9 cellular contexts compared by ENCODE assay signal in the genomic region with DNA sequence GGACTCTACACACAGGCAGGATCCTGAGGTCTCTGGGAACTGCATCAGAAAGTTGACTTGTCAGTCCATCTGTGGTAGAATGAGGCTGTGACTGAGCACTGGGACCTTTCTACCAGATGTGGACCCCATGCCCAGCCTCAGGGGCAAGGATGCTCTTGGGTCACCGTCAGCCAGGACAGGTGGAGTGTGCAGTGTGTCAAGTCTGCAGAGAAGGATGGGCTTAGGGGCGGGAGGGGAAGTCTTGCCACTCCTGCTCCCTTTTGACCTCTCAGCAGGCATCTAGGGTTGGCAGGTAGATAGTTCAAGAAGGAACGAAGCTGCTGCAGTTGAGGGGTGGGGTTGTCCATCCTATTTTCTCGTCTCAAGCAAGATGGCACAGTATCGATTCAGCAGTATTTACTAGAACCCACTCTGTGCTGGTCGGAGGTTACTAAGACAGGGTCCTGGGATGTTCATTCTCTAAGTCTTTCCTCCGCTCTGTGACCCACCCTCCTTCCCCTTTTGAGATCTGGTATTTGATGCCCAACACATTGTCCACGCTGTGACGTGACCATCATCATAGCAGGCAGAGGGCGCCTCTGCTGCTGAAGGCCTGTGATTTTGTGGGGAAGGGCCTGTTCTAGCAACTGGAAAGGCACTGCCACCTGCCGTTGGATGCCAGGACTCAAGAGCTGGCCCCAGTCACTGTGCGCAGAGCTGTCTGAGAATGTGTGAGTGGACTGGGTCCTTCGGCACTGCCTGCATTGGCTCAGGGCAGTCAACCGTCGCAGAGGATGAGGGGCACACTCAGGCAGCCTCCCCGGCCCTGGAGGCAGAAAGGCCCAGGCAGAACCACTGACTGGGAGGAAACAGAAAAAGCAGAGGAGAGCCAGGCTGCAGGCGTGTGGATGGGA. TPM values are rescaled to one million over a fixed set of nuclear protein-coding genes. Genes with fewer than 3 reads are reported as not detected.
DNase-seq lines count a peak whose midpoint lies in the region; ATAC-seq and TF ChIP-seq lines count a peak whose summit lies in the region.
"Had no signal": no experiment of that assay in that cellular context is flagged by ENCODE, and none has a peak within 500 bp of the region (broad histone marks: within the 10 kb centered on the region; RNA-seq: fewer than 3 reads in every experiment).

No MANE protein-coding gene starts in this region.

- POLR2A ChIA-PET in activated CD4-positive, alpha-beta T cell treated with anti-CD3 and anti-CD28 coated beads for 36 hours (lab: Charles Lee): interaction anchor here (0.6 kb wide), 1 partner anchor 36 kb away, joined by 4 read pairs; no protein-coding TSS in a partner anchor

- TF ChIP-seq CTCF in choroid plexus epithelial cell (conservative IDR thresholded peaks at IDR 0.05; ENCODE audit: low read depth, low read length) (peak; percentile 69), thoracic aorta (IDR thresholded peaks at IDR 0.05) (peak; percentile 40)

- no peak overlapping the region for H3K27ac ChIP-seq in thoracic aorta

- intact Hi-C loops in activated CD4-positive, alpha-beta T cell treated with anti-CD3 and anti-CD28 coated beads for 36 hours (cut with DNase I, micrococcal nuclease): no loop called here

- CTCF ChIA-PET in activated CD4-positive, alpha-beta T cell treated with anti-CD3 and anti-CD28 coated beads for 36 hours (lab: Charles Lee): interaction anchor here (0.5 to 1.3 kb wide), 10 partner anchors 9 to 214 kb away, joined by 3 to 6 read pairs (median 3); no protein-coding TSS in a partner anchor

- no peaks in the 10 kb centered on the region for H3K4me1 ChIP-seq in thoracic aorta (ENCODE audit: control insufficient read depth in 1 of 2, low read depth in 2 of 2)

- peaks cover 62% of the 10 kb centered on the region for H3K4me1 Mint-ChIP-seq in activated CD4-positive, alpha-beta T cell treated with anti-CD3 and anti-CD28 coated beads for 36 hours

- peak overlapping the region; percentile 81 for H3K27ac Mint-ChIP-seq in activated CD4-positive, alpha-beta T cell treated with anti-CD3 and anti-CD28 coated beads for 36 hours
- H3K27ac Mint-ChIP-seq: CD8-positive, alpha-beta T cell had no signal

- no peaks in the 10 kb centered on the region for H3K9me3 Mint-ChIP-seq in activated CD4-positive, alpha-beta T cell treated with anti-CD3 and anti-CD28 coated beads for 36 hours (ENCODE audit: low read depth)
- H3K9me3 Mint-ChIP-seq: CD8-positive, alpha-beta T cell had no signal

- H3K9me3 ChIP-seq in thoracic aorta: no peaks in the 10 kb centered on the region

- H3K36me3 Mint-ChIP-seq in activated CD4-positive, alpha-beta T cell treated with anti-CD3 and anti-CD28 coated beads for 36 hours (ENCODE audit: low read depth): peaks cover 62% of the 10 kb centered on the region

- DNase-seq in activated CD4-positive, alpha-beta T cell treated with anti-CD3 and anti-CD28 coated beads for 36 hours: peak; percentile 74
- DNase-seq in activated CD4-positive, alpha-beta T cell treated with anti-CD3 and anti-CD28 coated beads for 1 hour: no peak
- DNase-seq in NCI-H146 (lab: John Stamatoyannopoulos, UW) (peak; percentile 69), SW 1271 (lab: John Stamatoyannopoulos, UW) (peak; percentile 33 to 59), choroid plexus epithelial cell (ENCODE audit: low read depth) (peak; percentile 80), left lobe of liver (ENCODE audit: low spot score) (no peak), thoracic aorta (ENCODE audit: low spot score) (no peak)
- DNase-seq in NK-92 treated with Interleukin-12 subunit alpha and Interleukin-12 subunit beta, amount 100 ng/mL, for 24 hours (lab: John Stamatoyannopoulos, UW): no peak

- H3K4me3 ChIP-seq in choroid plexus epithelial cell (ENCODE audit: low read depth, low read length) (no peak overlapping the region), thoracic aorta (no peak overlapping the region)

- peaks cover 26% of the 10 kb centered on the region for H3K36me3 ChIP-seq in thoracic aorta

- H3K27me3 Mint-ChIP-seq in activated CD4-positive, alpha-beta T cell treated with anti-CD3 and anti-CD28 coated beads for 36 hours: no peaks in the 10 kb centered on the region

- no peak overlapping the region for H3K4me3 Mint-ChIP-seq in activated CD4-positive, alpha-beta T cell treated with anti-CD3 and anti-CD28 coated beads for 36 hours
- H3K4me3 Mint-ChIP-seq: CD8-positive, alpha-beta T cell had no signal

- ATAC-seq in activated CD4-positive, alpha-beta T cell treated with anti-CD3 and anti-CD28 coated beads for 36 hours: peak; percentile 22
- ATAC-seq in left lobe of liver (peak; percentile 29), thoracic aorta (ENCODE audit: insufficient number of reproducible peaks, low FRiP score, low read depth) (no peak)
- ATAC-seq: CD8-positive, alpha-beta T cell had no signal

- no peaks in the 10 kb centered on the region for H3K27me3 ChIP-seq in thoracic aorta (replicated peaks; ENCODE audit: insufficient read depth)

RNA-seq across cellular contexts. Expression of gene RBCK1, which starts 23.2 kb away (rescaled TPM):
- 100 to 1,000 TPM; 130 to 149 TPM for total RNA-seq in activated CD4-positive, alpha-beta T cell treated with anti-CD3 and anti-CD28 coated beads for 36 hours
- 73.9 TPM for total RNA-seq in left lobe of liver
- 100 to 1,000 TPM in 1 of 2 donors, 10 to 100 TPM in 1; 84.0 to 102 TPM for total RNA-seq in thoracic aorta

RNA-seq across cellular contexts. Expression of gene TBC1D20, which starts 31.1 kb away (rescaled TPM):
- 10 to 100 TPM; 20.9 to 25.2 TPM for total RNA-seq in activated CD4-positive, alpha-beta T cell treated with anti-CD3 and anti-CD28 coated beads for 36 hours
- total RNA-seq in left lobe of liver (12.6 TPM), thoracic aorta (10 to 100 TPM; 33.8 to 40.0 TPM)

RNA-seq across cellular contexts. Expression of gene TRIB3, which starts 50.7 kb away (rescaled TPM):
- 10 to 100 TPM; 60.9 to 63.0 TPM for total RNA-seq in activated CD4-positive, alpha-beta T cell treated with anti-CD3 and anti-CD28 coated beads for 36 hours
- total RNA-seq in left lobe of liver (18.3 TPM), thoracic aorta (1 to 10 TPM; 2.7 to 5.0 TPM)

Comparison
In these comparisons a context has a peak if more than half of its experiments do, and no peak if none do; other contexts are left out.
1. DNase-seq: peak in activated CD4-positive, alpha-beta T cell treated with anti-CD3 and anti-CD28 coated beads for 36 hours (single experiment), NCI-H146 (single experiment), SW 1271 (2 of 2) and choroid plexus epithelial cell (single experiment); none in activated CD4-positive, alpha-beta T cell treated with anti-CD3 and anti-CD28 coated beads for 1 hour (single experiment), left lobe of liver (single experiment), thoracic aorta (single experiment) and NK-92 treated with Interleukin-12 subunit alpha and Interleukin-12 subunit beta, amount 100 ng/mL, for 24 hours (single experiment).